24 cellular contexts compared by ENCODE assay signal in genomic region chr14:49310298-49310697, GRCh38.
DNase-seq lines count a peak whose midpoint lies in the region; ATAC-seq, FAIRE-seq and TF ChIP-seq lines count a peak whose summit lies in the region.
"Had no signal": no experiment of that assay in that cellular context is flagged by ENCODE, and none has a peak within 500 bp of the region (broad histone marks: within the 10 kb centered on the region; RNA-seq: fewer than 3 reads in every experiment).

No MANE protein-coding gene starts in this region.

- H3K4me2 ChIP-seq in H1 (ENCODE audit: insufficient read depth in 1 of 2, low read depth in 2 of 2, low read length in 2 of 2) = no peak overlapping the region
- H3K4me2 ChIP-seq: KMS-11 had no signal

- no peak overlapping the region for H4K5ac ChIP-seq in H1 (ENCODE audit: insufficient read length, low read depth, low read length)

- H4K91ac ChIP-seq in H1 (replicated peaks; ENCODE audit: insufficient read length, low read length) = no peak overlapping the region

- no peak overlapping the region for H3K56ac ChIP-seq in H1 (replicated peaks; ENCODE audit: insufficient read length, low read depth, low read length)

- H3K4me3 ChIP-seq in H7 (ENCODE audit: insufficient read depth, low read depth, low read length) = no peak overlapping the region
- no peak overlapping the region for H3K4me3 ChIP-seq in H1 (ENCODE audit: extremely low read depth in 1 of 4, insufficient read depth in 2 of 4, low read depth in 3 of 4, low read length in 4 of 4)

- H2AFZ ChIP-seq in H1 (ENCODE audit: low read length) = no peak overlapping the region

- no peaks in the 10 kb centered on the region; the same call in 1 of the 2 replicates for H3K23me2 ChIP-seq in H1 (ENCODE audit: low read depth, low read length)

- no peak for TF ChIP-seq CTCF in H1 (IDR thresholded peaks at IDR 0.05; ENCODE audit: control extremely low read depth in 1 of 3, insufficient read depth in 1 of 3, low read depth in 1 of 3, low read length in 3 of 3)

- H2BK15ac ChIP-seq in H1 (ENCODE audit: low read length) = no peak overlapping the region

- TF ChIP-seq POLR2A in H1 (IDR thresholded peaks at IDR 0.05; ENCODE audit: control extremely low read depth in 1 of 2, low read depth in 2 of 2, low read length in 2 of 2) = no peak

- no peaks in the 10 kb centered on the region for H3K79me1 ChIP-seq in H1 (ENCODE audit: low read depth, low read length)

- POLR2A ChIA-PET in HEK293T (lab: Yijun Ruan, JAX) = no interaction called here
- POLR2A ChIA-PET in H1 (lab: Charles Lee; ENCODE audit: partially characterized antibody) = no interaction called here

- H2BK12ac ChIP-seq in H1 (ENCODE audit: low read depth, low read length) = no peak overlapping the region; the same call in 1 of the 2 replicates

- H3K14ac ChIP-seq in H1 (ENCODE audit: insufficient read length) = no peak overlapping the region

- H3K79me2 ChIP-seq in H1 (ENCODE audit: control insufficient read depth in 1 of 2, insufficient read depth in 2 of 2, low read length in 2 of 2) = no peaks in the 10 kb centered on the region

- peak; percentile 45 for DNase-seq in H7
- DNase-seq in HEK293T (ENCODE audit: extremely low spot score) = no peak
- DNase-seq in H1 (ENCODE audit: low read depth in 1 of 2, low spot score in 2 of 2) = no peak
- peak; percentile 28 for DNase-seq in iPS-NIHi11 (ENCODE audit: low spot score)
- DNase-seq in ureter (ENCODE audit: low spot score) = no peak
- DNase-seq in NCI-H524 (lab: John Stamatoyannopoulos, UW) = no peak
- no peak for DNase-seq in caudate nucleus (lab: John Stamatoyannopoulos, UW)
- DNase-seq: ACHN; BE2C; C1 segment of cervical spinal cord; CD4-positive, CD25-positive, alpha-beta regulatory T cell; CD8-positive, alpha-beta memory T cell; COR-L47; DMS 273 treated with DMSO at 0.1 percent for 48 hours; DMS53; DND-41; EL; HCEC 1CT; HFFc6 had no signal

- H3K36me3 ChIP-seq in H7 (replicated peaks; ENCODE audit: control insufficient read depth, insufficient read depth, low read length) (no peaks in the 10 kb centered on the region), H1 (ENCODE audit: control insufficient read depth in 2 of 4, insufficient read depth in 4 of 4, low read length in 3 of 4) (no peaks in the 10 kb centered on the region)
- H3K36me3 ChIP-seq: BE2C had no signal

- no peak overlapping the region for H4K8ac ChIP-seq in H1 (ENCODE audit: extremely low read depth, insufficient read depth, low read length)

- no peak overlapping the region for H3K27ac ChIP-seq in H1 (ENCODE audit: low read depth, low read length)
- H3K27ac ChIP-seq in caudate nucleus (ENCODE audit: low read depth, low read length) = no peak overlapping the region
- H3K27ac ChIP-seq: HL-60, KMS-11 had no signal

- H4K20me1 ChIP-seq in H1 (replicated peaks in 1 of 2; ENCODE audit: control insufficient read depth in 1 of 2, insufficient read depth in 2 of 2, low read length in 2 of 2) = no peaks in the 10 kb centered on the region

- CTCF ChIA-PET in HEK293T (lab: Yijun Ruan, JAX) = no interaction called here
- CTCF ChIA-PET in H1 (lab: Charles Lee; ENCODE audit: partially characterized antibody) = no interaction called here

- H3K18ac ChIP-seq in H1 (ENCODE audit: extremely low read depth, low read length) = no peak overlapping the region

- no peak overlapping the region for H3K23ac ChIP-seq in H1 (ENCODE audit: insufficient read length)

- H2BK120ac ChIP-seq in H1 (replicated peaks; ENCODE audit: low read depth, low read length) = no peak overlapping the region

- no peak overlapping the region for H3K9ac ChIP-seq in H1 (replicated peaks in 1 of 4; ENCODE audit: extremely low read depth in 1 of 4, low read depth in 3 of 4, low read length in 3 of 4)
- H3K9ac ChIP-seq: KMS-11 had no signal

- no peak overlapping the region for H2AK5ac ChIP-seq in H1 (ENCODE audit: low read depth, low read length)

- ATAC-seq in GM18868 (IDR thresholded peaks at IDR 0.05; ENCODE audit: unreplicated experiment) = no peak

- H3K4ac ChIP-seq in H1 (replicated peaks; ENCODE audit: insufficient read length, low read depth, low read length) = no peak overlapping the region

- H2BK5ac ChIP-seq in H1 (ENCODE audit: low read depth, low read length) = no peak overlapping the region

- H3K9me3 ChIP-seq in H1 (ENCODE audit: insufficient read depth in 2 of 2, low read depth in 1 of 2, low read length in 1 of 2) = no peaks in the 10 kb centered on the region
- H3K9me3 ChIP-seq: BE2C had no signal

- no peak for TF ChIP-seq EP300 in H1 (IDR thresholded peaks at IDR 0.05; ENCODE audit: borderline replicate concordance in 1 of 2, low read depth in 2 of 2, low read length in 2 of 2)

- no peaks in the 10 kb centered on the region for H3K27me3 ChIP-seq in H7 (ENCODE audit: control insufficient read depth, insufficient read depth, low read length)
- H3K27me3 ChIP-seq in H1 (replicated peaks in 1 of 4; ENCODE audit: control insufficient read depth in 3 of 4, extremely low read depth in 1 of 4, insufficient read depth in 3 of 4, low read length in 3 of 4) = no peaks in the 10 kb centered on the region
- H3K27me3 ChIP-seq: BE2C had no signal

- no peak overlapping the region for H2BK20ac ChIP-seq in H1 (ENCODE audit: low read length)

- TF ChIP-seq RAD21 in H1 (IDR thresholded peaks at IDR 0.05 in 1 of 2, conservative IDR thresholded peaks at IDR 0.05 in 1 of 2; ENCODE audit: low read depth in 2 of 2, low read length in 2 of 2) = no peak

- FAIRE-seq in H1 (lab: Jason Lieb, UNC) = no peak
- FAIRE-seq: A204.1, G401.6 had no signal

- peaks cover 0 to 2% (median 0%) of the 10 kb centered on the region in 4 experiments; a peak in 1 of 7 replicates for H3K4me1 ChIP-seq in H1 (replicated peaks in 1 of 4; ENCODE audit: control insufficient read depth in 3 of 4, insufficient read depth in 4 of 4, low read length in 3 of 4)
- H3K4me1 ChIP-seq: BE2C had no signal

TF ChIP-seq in HEK293T, 16 proteins besides CTCF, POLR2A, EP300 and RAD21:
- TF ChIP-seq PKNOX1 (IDR thresholded peaks at IDR 0.05) (peak; percentile 42; the same call in 1 of the 2 replicates), FOXA1 (IDR thresholded peaks at IDR 0.05) (no peak)

TF ChIP-seq in H1, 55 proteins besides CTCF, POLR2A, EP300 and RAD21:
- peak; percentile 48; the same call in 1 of the 2 replicates for TF ChIP-seq CHD2 (IDR thresholded peaks at IDR 0.05; ENCODE audit: low read length)
- TF ChIP-seq SP2 (IDR thresholded peaks at IDR 0.05; ENCODE audit: low read length) = peak; percentile 22; the same call in 1 of the 2 replicates
- TF ChIP-seq FOSL1 (IDR thresholded peaks at IDR 0.05; ENCODE audit: insufficient read depth, low read depth, low read length) = no peak
- TF ChIP-seq SP1 (IDR thresholded peaks at IDR 0.05; ENCODE audit: low read depth, low read length) = peak; percentile 61; the same call in 1 of the 2 replicates

Comparison
In these comparisons a context has a peak if more than half of its experiments do, and no peak if none do; other contexts are left out.
1. DNase-seq: peak in H7 (single experiment) and iPS-NIHi11 (single experiment); none in HEK293T (single experiment), H1 (0 of 2), ureter (single experiment), NCI-H524 (0 of 2) and caudate nucleus (0 of 61).